In genomic region chr4:166968219-166968618, GRCh38 we compare ENCODE assay signal across 4 cellular contexts.
DNase-seq lines count a peak whose midpoint lies in the region; ATAC-seq, FAIRE-seq and TF ChIP-seq lines count a peak whose summit lies in the region.
"Not testable (repeated sequence)": the region's sequence is repeated elsewhere in the genome, so short reads cannot be mapped to it uniquely, and the experiment has no call there.

No MANE protein-coding gene starts in this region.

- H3K4me2 ChIP-seq in A549; Karpas-422 (ENCODE audit: low read depth, low read length, poor library complexity, severe bottlenecking): not testable (repeated sequence)

- H3K9me2 ChIP-seq in Karpas-422 (replicated peaks; ENCODE audit: insufficient read depth, low read length), result not testable (repeated sequence)

- H3K4me1 ChIP-seq in A549; HEK293 (ENCODE audit: control insufficient read depth, insufficient read depth, low read length); Karpas-422 (ENCODE audit: low read length); endodermal cell (ENCODE audit: control insufficient read depth, insufficient read depth, low read length): not testable (repeated sequence)

- not testable (repeated sequence) for TF ChIP-seq POLR2A in A549 (IDR thresholded peaks at IDR 0.05; ENCODE audit: low read length)

- CTCF ChIA-PET in A549 (lab: Yijun Ruan, JAX); HEK293 (lab: Yijun Ruan, JAX): not testable (repeated sequence)

- not testable (repeated sequence) for H3K4me3 Mint-ChIP-seq in endodermal cell

- TF ChIP-seq EP300 in A549 (IDR thresholded peaks at IDR 0.05), result not testable (repeated sequence)

- POLR2A ChIA-PET in A549 (lab: Yijun Ruan, JAX); HEK293 (lab: Yijun Ruan, JAX): not testable (repeated sequence)

- H3K27ac Mint-ChIP-seq in endodermal cell, result not testable (repeated sequence)

- H3K27ac ChIP-seq in A549; HEK293 (ENCODE audit: extremely low read depth, low read depth, low read length); Karpas-422 (ENCODE audit: low read length); endodermal cell (ENCODE audit: low read depth, low read length): not testable (repeated sequence)

- not testable (repeated sequence) for DNase-seq in A549 (ENCODE audit: low read depth in 1 of 2, low spot score in 1 of 2); endodermal cell
- peak; percentile 12 for DNase-seq in Karpas-422

- H2AFZ ChIP-seq in Karpas-422 (ENCODE audit: low read length), result not testable (repeated sequence)

- H3K79me2 ChIP-seq in Karpas-422 (ENCODE audit: low read length), result not testable (repeated sequence)

- H3K4me1 Mint-ChIP-seq in endodermal cell, result not testable (repeated sequence)

- 0% methylated on average over 1 of the region's 1 CpG for WGBS in A549 (ENCODE audit: missing lambda C conversion rate)
- 88% methylated on average over 1 of the region's 1 CpG; no CpG with 5 or more reads in 1 of the 2 experiments for WGBS in endodermal cell (ENCODE audit: insufficient coverage in 1 of 2, insufficient read length in 1 of 2), 2 experiments

- not testable (repeated sequence) for H3K27me3 Mint-ChIP-seq in endodermal cell (ENCODE audit: insufficient read depth)

- H3K36me3 Mint-ChIP-seq in endodermal cell (ENCODE audit: low read depth), result not testable (repeated sequence)

- not testable (repeated sequence) for TF ChIP-seq CTCF in A549 (IDR thresholded peaks at IDR 0.05); HEK293 (tag by site-specific recombination; IDR thresholded peaks at IDR 0.05); endodermal cell (conservative IDR thresholded peaks at IDR 0.05)

- TF ChIP-seq RAD21 in A549 (conservative IDR thresholded peaks at IDR 0.05 in 1 of 2, IDR thresholded peaks at IDR 0.05 in 1 of 2), result not testable (repeated sequence)

- not testable (repeated sequence) for H3K27me3 ChIP-seq in Karpas-422 (ENCODE audit: low read length); endodermal cell (ENCODE audit: control insufficient read depth, insufficient read depth, low read length, poor library complexity, severe bottlenecking)

- not testable (repeated sequence) for H3K9me3 ChIP-seq in A549; HEK293 (ENCODE audit: control insufficient read depth, insufficient read depth, low read depth, low read length)
- H3K9me3 ChIP-seq in Karpas-422 (ENCODE audit: low read length) (peaks cover 53% of the 10 kb centered on the region), endodermal cell (ENCODE audit: control insufficient read depth, low read length) (peaks cover 34% of the 10 kb centered on the region)

- not testable (repeated sequence) for H3K9ac ChIP-seq in Karpas-422 (ENCODE audit: low read length); endodermal cell (ENCODE audit: extremely low read depth, low read length, poor library complexity, severe bottlenecking)

- not testable (repeated sequence) for FAIRE-seq in A549 (lab: Jason Lieb, UNC)

- not testable (repeated sequence) for H3K36me3 ChIP-seq in HEK293 (ENCODE audit: control insufficient read depth in 2 of 2, insufficient read depth in 1 of 2, low read length in 2 of 2); Karpas-422 (ENCODE audit: insufficient read depth, low read length); endodermal cell (ENCODE audit: control insufficient read depth, insufficient read depth, low read length)

- H3K9me3 Mint-ChIP-seq in endodermal cell, result peaks cover 33% of the 10 kb centered on the region

- not testable (repeated sequence) for H4K20me1 ChIP-seq in Karpas-422 (ENCODE audit: insufficient read depth, low read depth, low read length)

- not testable (repeated sequence) for ATAC-seq in A549

- not testable (repeated sequence) for H3K4me3 ChIP-seq in A549; HEK293 (ENCODE audit: low read depth, low read length); Karpas-422 (ENCODE audit: low read length)
- H3K4me3 ChIP-seq in endodermal cell (ENCODE audit: low read length), result peak overlapping the region; percentile 13

TF ChIP-seq in A549, 52 proteins besides CTCF, POLR2A, EP300 and RAD21:
- peak; percentile 61 for TF ChIP-seq ZFP36 (IDR thresholded peaks at IDR 0.05; ENCODE audit: borderline replicate concordance, partially characterized antibody)

TF ChIP-seq in HEK293, 187 proteins besides CTCF, POLR2A, EP300 and RAD21:
- peak; percentile 76 for TF ChIP-seq ZNF585B (tag by site-specific recombination; IDR thresholded peaks at IDR 0.05)
